In genomic region chr19:55384576-55385235, GRCh38 we compare ENCODE assay signal across 9 cellular contexts. TPM values are rescaled to one million over a fixed set of nuclear protein-coding genes. Genes with fewer than 3 reads are reported as not detected.
DNase-seq lines count a peak whose midpoint lies in the region; ATAC-seq and TF ChIP-seq lines count a peak whose summit lies in the region.
"Had no signal": no experiment of that assay in that cellular context is flagged by ENCODE, and none has a peak within 500 bp of the region (broad histone marks: within the 10 kb centered on the region; RNA-seq: fewer than 3 reads in every experiment).

No MANE protein-coding gene starts in this region.

- H3K9me3 ChIP-seq in OCI-LY7 (ENCODE audit: low read length) = no peaks in the 10 kb centered on the region
- no peaks in the 10 kb centered on the region for H3K9me3 ChIP-seq in liver (ENCODE audit: control insufficient read depth in 4 of 4, low read length in 3 of 4)
- no peaks in the 10 kb centered on the region for H3K9me3 ChIP-seq in subcutaneous abdominal adipose tissue (ENCODE audit: control insufficient read depth in 5 of 5, low read length in 5 of 5)

- peaks cover 44% of the 10 kb centered on the region for H3K79me2 ChIP-seq in OCI-LY7 (ENCODE audit: insufficient read depth, low read depth, low read length)

- 53% methylated on average over 27 of the region's 27 CpGs for WGBS in liver

- H3K36me3 ChIP-seq in OCI-LY7 (ENCODE audit: insufficient read depth, low read length) (peaks cover 39% of the 10 kb centered on the region), liver (ENCODE audit: control insufficient read depth in 4 of 4, insufficient read depth in 3 of 4, low read depth in 1 of 4, low read length in 3 of 4) (peaks cover 10 to 24% (median 15%) of the 10 kb centered on the region in 4 donors), subcutaneous abdominal adipose tissue (ENCODE audit: control insufficient read depth in 5 of 5, insufficient read depth in 5 of 5, low read length in 5 of 5) (peaks cover 0 to 29% (median 27%) of the 10 kb centered on the region in 5 donors)

- ATAC-seq in HG03045 (IDR thresholded peaks at IDR 0.05; ENCODE audit: unreplicated experiment) = no peak

- peak overlapping the region; percentile 98 for H3K4me2 ChIP-seq in OCI-LY7 (ENCODE audit: low read length)

- H3K4me1 Mint-ChIP-seq in MCF 10A (ENCODE audit: insufficient read depth, unreplicated experiment) = peaks cover 33% of the 10 kb centered on the region

- peak overlapping the region; percentile 91 for H3K27ac ChIP-seq in OCI-LY7 (ENCODE audit: low read depth, low read length, poor library complexity, severe bottlenecking)
- H3K27ac ChIP-seq in liver (ENCODE audit: low read depth in 1 of 2, low read length in 2 of 2) = peak overlapping the region; percentile 75 to 94
- H3K27ac ChIP-seq in subcutaneous abdominal adipose tissue (ENCODE audit: low read depth, low read length) = peak overlapping the region; percentile 98

- DNase-seq in DMS153 treated with DMSO at 0.1 percent for 48 hours (lab: John Stamatoyannopoulos, UW; ENCODE audit: unreplicated experiment) (peak; percentile 67), HFF-Myc (ENCODE audit: extremely low read depth, low read depth) (no peak), OCI-LY7 (ENCODE audit: low spot score) (peak; percentile 63), MCF 10A (ENCODE audit: unreplicated experiment) (no peak), inferior parietal cortex (ENCODE audit: extremely low spot score) (no peak)

- no peaks in the 10 kb centered on the region for H3K27me3 Mint-ChIP-seq in MCF 10A (ENCODE audit: insufficient read depth, unreplicated experiment)

- peak overlapping the region; percentile 53; the same call in 1 of the 2 replicates for H2AFZ ChIP-seq in OCI-LY7 (ENCODE audit: low read length)

- CTCF ChIA-PET in OCI-LY7 (lab: Charles Lee; ENCODE audit: unreplicated experiment) (interaction anchor here (1.0 kb wide), 1 partner anchor 83 kb away, joined by 3 read pairs; no protein-coding TSS in a partner anchor), MCF 10A (lab: Yijun Ruan, JAX) (interaction anchor here (0.6 to 3.4 kb wide), 23 partner anchors 9 to 296 kb away, joined by 3 to 61 read pairs (median 4); partner anchors contain the start of genes DNAAF3 and ZNF628)

- H4K20me1 ChIP-seq in OCI-LY7 (ENCODE audit: insufficient read depth, low read length) = peaks cover 27% of the 10 kb centered on the region

- peak overlapping the region; percentile 89 for H3K4me3 Mint-ChIP-seq in MCF 10A (ENCODE audit: unreplicated experiment)

- H3K4me3 ChIP-seq in HFF-Myc (replicated peaks; ENCODE audit: low read depth, low read length) = peak overlapping the region; percentile 96
- peak overlapping the region; percentile 87 for H3K4me3 ChIP-seq in OCI-LY7 (ENCODE audit: low read depth, low read length, poor library complexity, severe bottlenecking)
- peak overlapping the region; percentile 38 to 71 (median 56) for H3K4me3 ChIP-seq in liver (ENCODE audit: low read depth in 1 of 3, low read length in 3 of 3)
- H3K4me3 ChIP-seq in subcutaneous abdominal adipose tissue (ENCODE audit: low read depth in 1 of 5, low read length in 5 of 5) = peak overlapping the region; percentile 52 to 99 (median 97)

- TF ChIP-seq CTCF in HFF-Myc (IDR thresholded peaks at IDR 0.05; ENCODE audit: low read depth, low read length, missing control alignments) (no peak), OCI-LY7 (conservative IDR thresholded peaks at IDR 0.05; ENCODE audit: low read length) (no peak), MCF 10A (IDR thresholded peaks at IDR 0.05; ENCODE audit: unreplicated experiment) (no peak), liver (IDR thresholded peaks at IDR 0.05; ENCODE audit: low read depth, low read length, missing input control) (no peak)

- intact Hi-C loops in OCI-LY7 (cut with micrococcal nuclease; ENCODE audit: unreplicated experiment) (loop anchor here (2.0 kb wide), 1 partner anchor 76 kb away; no protein-coding TSS in a partner anchor), MCF 10A (cut with micrococcal nuclease) (loop anchor here (1.0 to 2.0 kb wide), 4 partner anchors 45 to 92 kb away; partner anchors contain the start of gene KMT5C)

- no peaks in the 10 kb centered on the region for H3K9me2 ChIP-seq in OCI-LY7 (ENCODE audit: insufficient read depth, low read length)

- no peak for TF ChIP-seq RAD21 in liver (IDR thresholded peaks at IDR 0.05)

- no peaks in the 10 kb centered on the region for H3K9me3 Mint-ChIP-seq in MCF 10A (ENCODE audit: unreplicated experiment)

- H3K36me3 Mint-ChIP-seq in MCF 10A (ENCODE audit: insufficient read depth, unreplicated experiment) = peaks cover 53% of the 10 kb centered on the region

- no TSS peak for BruUV-seq in OCI-LY7 (replicated peaks; lab: Mats Ljungman, UMichigan)
- BruUV-seq in MCF 10A (replicated peaks; lab: Mats Ljungman, UMichigan) = no TSS peak

- H3K27ac Mint-ChIP-seq in MCF 10A (ENCODE audit: low read depth, unreplicated experiment) = peak overlapping the region; percentile 93

- POLR2A ChIA-PET in OCI-LY7 (lab: Charles Lee) = interaction anchor here (0.5 to 1.2 kb wide), 5 partner anchors 46 to 130 kb away, joined by 3 to 6 read pairs (median 3); partner anchors contain the start of gene KMT5C
- POLR2A ChIA-PET in MCF 10A (lab: Yijun Ruan, JAX) = interaction anchor here (0.6 to 6.1 kb wide), 29 partner anchors 9 to 322 kb away, joined by 3 to 98 read pairs (median 7); partner anchors contain the start of genes FIZ1, HSPBP1, ISOC2 and KMT5C

- H3K27me3 ChIP-seq in liver (ENCODE audit: control insufficient read depth in 4 of 4, insufficient read depth in 4 of 4, low read length in 3 of 4) (no peaks in the 10 kb centered on the region), subcutaneous abdominal adipose tissue (ENCODE audit: control insufficient read depth in 5 of 5, insufficient read depth in 4 of 5, low read length in 5 of 5) (no peaks in the 10 kb centered on the region)

- peak overlapping the region; percentile 71 to 83 for H3K9ac ChIP-seq in liver (ENCODE audit: low read depth in 1 of 2, low read length in 2 of 2)
- peak overlapping the region; percentile 80 to 93 (median 87) for H3K9ac ChIP-seq in subcutaneous abdominal adipose tissue (ENCODE audit: low read length in 5 of 5)

- H3K4me1 ChIP-seq in OCI-LY7 (ENCODE audit: insufficient read depth, low read length, poor library complexity, severe bottlenecking) (peaks cover 45% of the 10 kb centered on the region), liver (ENCODE audit: control insufficient read depth in 4 of 4, insufficient read depth in 4 of 4, low read length in 3 of 4) (peaks cover 16 to 39% (median 30%) of the 10 kb centered on the region in 4 donors), subcutaneous abdominal adipose tissue (ENCODE audit: control insufficient read depth in 5 of 5, insufficient read depth in 5 of 5, low read length in 5 of 5) (peaks cover 15 to 56% (median 52%) of the 10 kb centered on the region in 5 donors)

TF ChIP-seq in liver, 16 proteins besides CTCF, POLR2A, EP300 and RAD21:
- no peak for TF ChIP-seq SP1 (IDR thresholded peaks at IDR 0.05)
- TF ChIP-seq MAX (IDR thresholded peaks at IDR 0.05) = no peak
- TF ChIP-seq ZBTB33 (IDR thresholded peaks at IDR 0.05) = no peak
- TF ChIP-seq YY1 (IDR thresholded peaks at IDR 0.05) = no peak
- no peak for TF ChIP-seq EGR1 (IDR thresholded peaks at IDR 0.05; ENCODE audit: low read depth in 2 of 2)
- no peak for TF ChIP-seq FOXA1 (IDR thresholded peaks at IDR 0.05)
- TF ChIP-seq FOXA2 (IDR thresholded peaks at IDR 0.05) = no peak
- TF ChIP-seq RXRA (IDR thresholded peaks at IDR 0.05) = no peak
- no peak for TF ChIP-seq HNF4A (conservative IDR thresholded peaks at IDR 0.05)

RNA-seq across cellular contexts. Expression of gene TMEM238, which starts 0.6 kb away (rescaled TPM):
- total RNA-seq in OCI-LY7 (2014; rRNA removed; shearing (Covaris generic)) = 2.6 and 2.7 TPM in 2 replicates
- total RNA-seq in OCI-LY7 (2022) (6.5 and 7.1 TPM in 2 replicates), MCF 10A (2022) (10.6 and 14.9 TPM in 2 replicates), liver (under 1 TPM; 0.08 to 0.47 TPM)
- under 1 TPM; 0.47 to 0.54 TPM for polyA plus RNA-seq in liver
- total RNA-seq: RPMI7951 had no signal

RNA-seq across cellular contexts. Expression of gene RPL28, which starts 1.0 kb away (rescaled TPM):
- total RNA-seq in OCI-LY7 (2014; rRNA removed; shearing (Covaris generic)) = 847 and 872 TPM in 2 replicates
- total RNA-seq in OCI-LY7 (2022) = 2,656 and 3,234 TPM in 2 replicates
- total RNA-seq in MCF 10A (2022) = 2,816 and 2,868 TPM in 2 replicates
- 100 to 1,000 TPM; 116 to 150 TPM for total RNA-seq in liver
- polyA plus RNA-seq in liver = 100 to 1,000 TPM; 177 to 535 TPM

RNA-seq across cellular contexts. Expression of gene TMEM190, which starts 8.1 kb away (rescaled TPM):
- total RNA-seq in OCI-LY7 (2014; rRNA removed; shearing (Covaris generic)) = not detected in 2 replicates
- total RNA-seq in OCI-LY7 (2022) (not detected in 2 replicates), MCF 10A (2022) (0.58 and 0.59 TPM in 2 replicates), liver (not detected)
- not detected for polyA plus RNA-seq in liver
- total RNA-seq: RPMI7951 had no signal

RNA-seq across cellular contexts. Expression of gene IL11, which starts 14.4 kb away (rescaled TPM):
- total RNA-seq in OCI-LY7 (2014; rRNA removed; shearing (Covaris generic)) = 0.32 TPM in 1 of 2 replicates, not detected in the other
- total RNA-seq in OCI-LY7 (2022) (0.46 and 0.55 TPM in 2 replicates), MCF 10A (2022) (4.2 TPM in 2 replicates), liver (not detected)
- not detected for polyA plus RNA-seq in liver

RNA-seq across cellular contexts. Expression of gene GARIN5B, which starts 21.6 kb away (rescaled TPM):
- not detected in 2 replicates for total RNA-seq in OCI-LY7 (2014; rRNA removed; shearing (Covaris generic))
- total RNA-seq in OCI-LY7 (2022) (not detected in 2 replicates), MCF 10A (2022) (not detected in 2 replicates), liver (not detected)
- polyA plus RNA-seq in liver = not detected
- total RNA-seq: RPMI7951 had no signal

Comparison
In these comparisons a context has a peak if more than half of its experiments do, and no peak if none do; other contexts are left out.
1. DNase-seq: peak in DMS153 treated with DMSO at 0.1 percent for 48 hours (single experiment) and OCI-LY7 (single experiment); none in HFF-Myc (single experiment), MCF 10A (single experiment) and inferior parietal cortex (single experiment).
2. RNA of gene RPL28, which starts 1.0 kb away (total RNA-seq): 2,816 to 2,868 TPM in MCF 10A and 847 to 3,234 TPM in OCI-LY7; 116 to 150 TPM in liver; every median in the first group is over 4 times any median in the second.
3. Peak in every context shown above with its lines, with median percentiles within 50 percentile points of each other: H3K4me3 ChIP-seq and H3K27ac ChIP-seq.